Comparison of ENCODE assay signal across 18 cellular contexts in genomic region chr1:227574926-227575325, GRCh38.
"Had no signal": no experiment of that assay in that cellular context is flagged by ENCODE, and none has a peak within 500 bp of the region (broad histone marks: within the 10 kb centered on the region; RNA-seq: fewer than 3 reads in every experiment).

No MANE protein-coding gene starts in this region.

- H3K36me3 ChIP-seq: neural progenitor cell, neutrophil, ovary, pancreas, prostate gland, right atrium auricular region, right lobe of liver, sigmoid colon had no signal

- H3K4me3 ChIP-seq: neural progenitor cell, ovary, pancreas, prostate gland, psoas muscle, right atrium auricular region, right lobe of liver, sigmoid colon, skin epidermis, smooth muscle cell, spleen had no signal

- H3K27ac ChIP-seq: neural progenitor cell, neutrophil, ovary, pancreas, parathyroid adenoma, prostate gland, psoas muscle, right atrium auricular region, right lobe of liver, sigmoid colon, skin epidermis, spleen had no signal

- H3K9me3 ChIP-seq: ovary, pancreas, prostate gland, right atrium auricular region had no signal

- H3K4me1 ChIP-seq: neural progenitor cell, pancreas, parathyroid adenoma, prostate gland, right lobe of liver, sigmoid colon, spleen had no signal

- ATAC-seq: naive thymus-derived CD8-positive, alpha-beta T cell; natural killer cell; natural killer cell treated with Interleukin-12 subunit alpha and Interleukin-12 subunit beta and Interleukin-15 and Interleukin-18, amount 100 ng/mL, for 72 hours; pancreas; psoas muscle; right cardiac atrium; right lobe of liver; sciatic nerve had no signal
